In the genomic region with DNA sequence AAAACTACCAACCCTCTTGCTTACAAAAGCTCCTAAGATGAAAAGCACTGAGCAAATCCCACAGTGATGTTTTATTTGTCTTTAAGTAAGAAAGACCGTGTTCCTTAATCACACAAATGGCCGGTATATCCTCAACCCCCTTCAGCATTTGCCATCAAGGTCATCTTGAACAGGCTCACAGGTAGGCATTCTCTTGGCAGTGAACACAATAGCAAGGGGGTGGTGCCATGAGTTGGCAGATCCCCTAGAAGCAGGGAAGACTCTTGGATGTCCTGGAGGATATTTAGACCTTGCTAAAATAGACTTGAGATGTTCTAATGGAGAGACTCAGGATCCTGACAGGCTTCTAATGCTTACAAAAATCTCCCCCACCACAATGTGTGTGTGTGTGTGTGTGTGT, we compare ENCODE assay signal across 27 cellular contexts.
"Had no signal": no experiment of that assay in that cellular context is flagged by ENCODE, and none has a peak within 500 bp of the region (broad histone marks: within the 10 kb centered on the region; RNA-seq: fewer than 3 reads in every experiment).

No MANE protein-coding gene starts in this region.

- H3K27ac Mint-ChIP-seq: mesothelial cell of epicardium; naive B cell; natural killer cell; nephron progenitor cell; neural progenitor cell; progenitor cell of endocrine pancreas; stimulated activated memory B cell treated with anti-CD40 and anti-IgM and Interleukin-4, amounts not matched to agents 10 μg/mL and 1 μg/mL and 100 μg/mL, for 72 hours had no signal

- H3K9me3 ChIP-seq: left ventricle myocardium inferior, neutrophil, right atrium auricular region, right lobe of liver, stomach, testis, thyroid gland, transverse colon, upper lobe of left lung, vagina had no signal

- ATAC-seq: natural killer cell; right lobe of liver; stimulated activated memory B cell treated with anti-CD40 and anti-IgM and Interleukin-4, amounts not matched to agents 10 μg/mL and 1 μg/mL and 100 μg/mL, for 72 hours; stimulated activated naive CD8-positive, alpha-beta T cell treated with anti-CD3 and anti-CD28 coated beads, Interleukin-15, Interleukin-2, amounts not matched to agents 100 U/mL and 50 U/mL, for 24 hours had no signal

- H3K36me3 Mint-ChIP-seq: mesothelial cell of epicardium; naive B cell; natural killer cell; neural progenitor cell; stimulated activated memory B cell treated with anti-CD40 and anti-IgM and Interleukin-4, amounts not matched to agents 10 μg/mL and 1 μg/mL and 100 μg/mL, for 72 hours had no signal

- H3K4me1 Mint-ChIP-seq: naive B cell; natural killer cell; stimulated activated memory B cell treated with anti-CD40 and anti-IgM and Interleukin-4, amounts not matched to agents 10 μg/mL and 1 μg/mL and 100 μg/mL, for 72 hours had no signal

- H3K4me1 ChIP-seq: left ventricle myocardium inferior, right atrium auricular region, right lobe of liver, testis, thyroid gland, transverse colon, upper lobe of left lung, vagina had no signal

- H3K4me3 Mint-ChIP-seq: mesothelial cell of epicardium; naive B cell; natural killer cell; nephron progenitor cell; neural progenitor cell; stimulated activated memory B cell treated with anti-CD40 and anti-IgM and Interleukin-4, amounts not matched to agents 10 μg/mL and 1 μg/mL and 100 μg/mL, for 72 hours had no signal

- H3K4me3 ChIP-seq: left ventricle myocardium inferior, lung, neural progenitor cell, right atrium auricular region, right lobe of liver, smooth muscle cell, stomach, testis, thyroid gland, transverse colon, upper lobe of left lung, vagina had no signal

- H3K27ac ChIP-seq: left ventricle myocardium inferior, neural progenitor cell, neutrophil, right atrium auricular region, right lobe of liver, stomach, testis, thyroid gland, transverse colon, upper lobe of left lung, vagina had no signal

- H3K27me3 ChIP-seq: neural progenitor cell, neutrophil, right atrium auricular region, right lobe of liver, stomach, testis, thyroid gland, transverse colon, upper lobe of left lung, vagina had no signal

- DNase-seq: islet precursor cell; left ventricle myocardium inferior; mesendoderm; naive B cell; natural killer cell; nephron progenitor cell; occipital lobe; right lobe of liver; stimulated activated CD4-positive, alpha-beta T cell treated with anti-CD3 and anti-CD28 coated beads, Interleukin-1b, Interleukin-23, amount 100 ng/mL, for 48 hours; stimulated activated CD4-positive, alpha-beta T cell treated with anti-CD3 and anti-CD28 coated beads, Interleukin-2, amount 100 ng/mL, for 48 hours; stimulated activated CD4-positive, alpha-beta T cell treated with anti-CD3 and anti-CD28 coated beads, Interleukin-4, amount 100 ng/mL, for 4 hours; stimulated activated CD8-positive, alpha-beta memory T cell treated with anti-CD3 and anti-CD28 coated beads, Interleukin-4, amount 100 ng/mL, for 48 hours; stimulated activated naive CD8-positive, alpha-beta T cell treated with anti-CD3 and anti-CD28 coated beads, Interleukin-15, Interleukin-2, amounts not matched to agents 100 U/mL and 50 U/mL, for 24 hours; stomach; testis; thyroid gland; transverse colon; upper lobe of left lung had no signal

- H3K9me3 Mint-ChIP-seq: mesothelial cell of epicardium; natural killer cell; nephron progenitor cell; neural progenitor cell; stimulated activated memory B cell treated with anti-CD40 and anti-IgM and Interleukin-4, amounts not matched to agents 10 μg/mL and 1 μg/mL and 100 μg/mL, for 72 hours had no signal

- H3K36me3 ChIP-seq: left ventricle myocardium inferior, neural progenitor cell, neutrophil, right atrium auricular region, right lobe of liver, stomach, thyroid gland, transverse colon, upper lobe of left lung, vagina had no signal
